Comparison of ENCODE assay signal across 13 cellular contexts in the genomic region with DNA sequence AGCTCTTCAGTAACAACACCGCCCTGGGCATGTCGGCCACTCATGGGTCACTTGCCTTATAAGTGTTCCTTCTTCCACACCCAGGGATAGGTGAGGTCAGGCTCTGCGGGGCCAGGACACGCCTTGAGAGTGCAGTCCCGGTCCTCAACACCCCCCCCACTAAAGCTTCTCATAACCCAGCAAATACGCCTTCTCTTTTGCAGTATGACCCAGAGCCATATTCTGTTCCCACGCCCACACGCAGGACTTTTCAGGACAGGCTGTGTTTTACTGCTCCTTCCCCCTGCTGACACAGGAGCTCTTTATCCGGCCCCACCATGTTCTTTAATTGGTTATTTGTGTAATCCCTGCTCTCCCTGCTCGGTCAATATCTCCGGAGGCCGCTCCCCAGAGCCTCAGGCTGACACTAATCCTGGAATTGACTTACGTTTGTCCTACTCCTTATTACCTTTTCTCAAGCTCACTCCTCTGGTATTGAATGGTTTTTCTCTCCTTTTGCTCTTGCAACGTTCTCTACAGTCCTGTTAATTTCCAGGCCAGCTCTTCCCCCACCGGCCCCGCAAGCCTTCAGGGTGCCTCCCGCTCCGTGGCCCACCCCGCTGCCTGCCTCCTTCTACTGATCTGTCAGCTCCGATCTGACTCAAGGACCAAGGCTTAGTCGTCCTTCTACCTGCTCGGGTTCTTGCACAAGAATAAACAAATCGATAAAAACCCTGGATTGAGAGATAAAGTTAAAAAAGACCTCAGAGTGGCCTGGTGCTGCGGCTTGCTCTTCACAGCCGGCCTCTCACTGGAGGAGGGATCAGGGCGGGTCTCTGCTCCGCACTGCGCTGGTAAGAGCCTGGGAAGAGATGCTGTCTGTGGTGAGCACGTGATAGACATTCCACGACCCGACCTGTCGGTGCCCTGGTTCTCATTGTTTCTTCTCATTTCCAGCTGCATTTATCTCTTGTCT.
DNase-seq lines count a peak whose midpoint lies in the region; ATAC-seq and TF ChIP-seq lines count a peak whose summit lies in the region.
"Had no signal": no experiment of that assay in that cellular context is flagged by ENCODE, and none has a peak within 500 bp of the region (broad histone marks: within the 10 kb centered on the region; RNA-seq: fewer than 3 reads in every experiment).

No MANE protein-coding gene starts in this region.

- H3K4me1 Mint-ChIP-seq in CD8-positive, alpha-beta T cell (ENCODE audit: low read depth), result peaks cover 5% of the 10 kb centered on the region
- H3K4me1 Mint-ChIP-seq in nephron progenitor cell, result peaks cover 49% of the 10 kb centered on the region
- H3K4me1 Mint-ChIP-seq in stimulated activated memory B cell treated with anti-CD40 and anti-IgM and Interleukin-4, amounts not matched to agents 10 μg/mL and 1 μg/mL and 100 μg/mL, for 72 hours, result no peaks in the 10 kb centered on the region

- H3K4me3 ChIP-seq in CD8-positive, alpha-beta T cell (ENCODE audit: low read depth, low read length), result no peak overlapping the region
- H3K4me3 ChIP-seq in esophagus (ENCODE audit: low read depth in 1 of 2, low read length in 2 of 2), result no peak overlapping the region
- H3K4me3 ChIP-seq: breast epithelium had no signal

- no peaks in the 10 kb centered on the region for H3K9me3 ChIP-seq in CD8-positive, alpha-beta T cell (ENCODE audit: low read length)
- no peaks in the 10 kb centered on the region for H3K9me3 ChIP-seq in esophagus (ENCODE audit: control insufficient read depth in 2 of 2, insufficient read depth in 1 of 2, low read depth in 1 of 2, low read length in 1 of 2)
- H3K9me3 ChIP-seq: breast epithelium had no signal

- no peaks in the 10 kb centered on the region for H3K9me3 Mint-ChIP-seq in CD8-positive, alpha-beta T cell
- H3K9me3 Mint-ChIP-seq in nephron progenitor cell, result no peaks in the 10 kb centered on the region
- no peaks in the 10 kb centered on the region for H3K9me3 Mint-ChIP-seq in stimulated activated memory B cell treated with anti-CD40 and anti-IgM and Interleukin-4, amounts not matched to agents 10 μg/mL and 1 μg/mL and 100 μg/mL, for 72 hours
- H3K9me3 Mint-ChIP-seq: stimulated activated naive CD8-positive, alpha-beta T cell treated with anti-CD3 and anti-CD28 coated beads, Interleukin-15, amount 100 ng/mL, for 72 hours had no signal

- no peak overlapping the region for H3K4me3 Mint-ChIP-seq in CD8-positive, alpha-beta T cell
- H3K4me3 Mint-ChIP-seq in nephron progenitor cell, result peak overlapping the region; percentile 57
- H3K4me3 Mint-ChIP-seq in stimulated activated memory B cell treated with anti-CD40 and anti-IgM and Interleukin-4, amounts not matched to agents 10 μg/mL and 1 μg/mL and 100 μg/mL, for 72 hours, result no peak overlapping the region
- H3K4me3 Mint-ChIP-seq: stimulated activated naive CD8-positive, alpha-beta T cell treated with anti-CD3 and anti-CD28 coated beads, Interleukin-15, amount 100 ng/mL, for 72 hours had no signal

- no peak overlapping the region for H3K27ac ChIP-seq in CD8-positive, alpha-beta T cell (ENCODE audit: low read depth, low read length)
- peak overlapping the region; percentile 63 to 65 for H3K27ac ChIP-seq in esophagus (ENCODE audit: low read depth in 2 of 2, low read length in 1 of 2)
- H3K27ac ChIP-seq: breast epithelium, HL-60 had no signal

- WGBS in esophagus, 2 donors, result 54 to 67% methylated on average over 32 of the region's 32 CpGs

- peak overlapping the region; percentile 39 for H3K27ac Mint-ChIP-seq in CD8-positive, alpha-beta T cell
- peak overlapping the region; percentile 92 for H3K27ac Mint-ChIP-seq in nephron progenitor cell
- no peak overlapping the region for H3K27ac Mint-ChIP-seq in stimulated activated memory B cell treated with anti-CD40 and anti-IgM and Interleukin-4, amounts not matched to agents 10 μg/mL and 1 μg/mL and 100 μg/mL, for 72 hours
- H3K27ac Mint-ChIP-seq: stimulated activated naive CD8-positive, alpha-beta T cell treated with anti-CD3 and anti-CD28 coated beads, Interleukin-15, amount 100 ng/mL, for 72 hours had no signal

- peaks cover 29% of the 10 kb centered on the region for H3K36me3 Mint-ChIP-seq in CD8-positive, alpha-beta T cell
- H3K36me3 Mint-ChIP-seq in nephron progenitor cell (ENCODE audit: low read depth), result peaks cover 10% of the 10 kb centered on the region
- peaks cover 27% of the 10 kb centered on the region for H3K36me3 Mint-ChIP-seq in stimulated activated memory B cell treated with anti-CD40 and anti-IgM and Interleukin-4, amounts not matched to agents 10 μg/mL and 1 μg/mL and 100 μg/mL, for 72 hours

- no peak for DNase-seq in CD8-positive, alpha-beta T cell
- DNase-seq in HuH-7.5 (ENCODE audit: low spot score) (peak; percentile 57), nephron progenitor cell (peak; percentile 42), ureter (ENCODE audit: low spot score) (no peak)
- DNase-seq: activated gamma-delta T cell; DMS153; stimulated activated naive CD8-positive, alpha-beta T cell treated with anti-CD3 and anti-CD28 coated beads, Interleukin-15, amount 100 ng/mL, for 72 hours had no signal

- no peaks in the 10 kb centered on the region for H3K27me3 Mint-ChIP-seq in CD8-positive, alpha-beta T cell (ENCODE audit: low read depth)
- peaks cover 10% of the 10 kb centered on the region for H3K27me3 Mint-ChIP-seq in nephron progenitor cell (ENCODE audit: low read depth, poor library complexity)
- H3K27me3 Mint-ChIP-seq in stimulated activated memory B cell treated with anti-CD40 and anti-IgM and Interleukin-4, amounts not matched to agents 10 μg/mL and 1 μg/mL and 100 μg/mL, for 72 hours, result no peaks in the 10 kb centered on the region
- H3K27me3 Mint-ChIP-seq: stimulated activated naive CD8-positive, alpha-beta T cell treated with anti-CD3 and anti-CD28 coated beads, Interleukin-15, amount 100 ng/mL, for 72 hours had no signal

- H3K36me3 ChIP-seq in CD8-positive, alpha-beta T cell (ENCODE audit: insufficient read depth, low read length), result no peaks in the 10 kb centered on the region
- H3K36me3 ChIP-seq in esophagus (ENCODE audit: control insufficient read depth in 2 of 2, insufficient read depth in 2 of 2, low read length in 1 of 2), result peaks cover 0 to 2% of the 10 kb centered on the region in 2 donors
- H3K36me3 ChIP-seq: breast epithelium had no signal

- intact Hi-C loops in CD8-positive, alpha-beta T cell (cut with DNase I, micrococcal nuclease), result no loop called here

- H3K27me3 ChIP-seq in CD8-positive, alpha-beta T cell (ENCODE audit: insufficient read depth, low read length), result no peaks in the 10 kb centered on the region
- H3K27me3 ChIP-seq in esophagus (ENCODE audit: control insufficient read depth in 1 of 2, insufficient read depth in 2 of 2, low read length in 2 of 2), result no peaks in the 10 kb centered on the region
- H3K27me3 ChIP-seq: breast epithelium had no signal

- CTCF ChIA-PET in CD8-positive, alpha-beta T cell (lab: Charles Lee), result no interaction called here

- no peak for ATAC-seq in CD8-positive, alpha-beta T cell
- ATAC-seq in HG03432 (IDR thresholded peaks at IDR 0.05; ENCODE audit: unreplicated experiment) (no peak), GM18909 (IDR thresholded peaks at IDR 0.05; ENCODE audit: poor library complexity, unreplicated experiment) (no peak)
- ATAC-seq in stimulated activated memory B cell treated with anti-CD40 and anti-IgM and Interleukin-4, amounts not matched to agents 10 μg/mL and 1 μg/mL and 100 μg/mL, for 72 hours, result no peak
- ATAC-seq: stimulated activated naive CD8-positive, alpha-beta T cell treated with anti-CD3 and anti-CD28 coated beads, Interleukin-15, amount 100 ng/mL, for 72 hours had no signal

- POLR2A ChIA-PET in CD8-positive, alpha-beta T cell (lab: Charles Lee), result no interaction called here

- no peaks in the 10 kb centered on the region for H3K4me1 ChIP-seq in CD8-positive, alpha-beta T cell (ENCODE audit: insufficient read depth, low read length)
- peaks cover 0 to 4% of the 10 kb centered on the region in 2 donors for H3K4me1 ChIP-seq in esophagus (ENCODE audit: control insufficient read depth in 2 of 2, insufficient read depth in 2 of 2, low read length in 1 of 2)
- H3K4me1 ChIP-seq: breast epithelium had no signal

- no peak for TF ChIP-seq CTCF in CD8-positive, alpha-beta T cell (IDR thresholded peaks at IDR 0.05)
- no peak for TF ChIP-seq CTCF in nephron progenitor cell (IDR thresholded peaks at IDR 0.05)

Comparison
In these comparisons a context has a peak if more than half of its experiments do, and no peak if none do; other contexts are left out.
1. DNase-seq: peak in HuH-7.5 (single experiment) and nephron progenitor cell (single experiment); none in CD8-positive, alpha-beta T cell (0 of 7) and ureter (single experiment).